ENCODE assay signal across 20 cellular contexts in genomic region chrX:119042040-119042439, GRCh38. TPM values are rescaled to one million over a fixed set of nuclear protein-coding genes. Genes with fewer than 3 reads are reported as not detected.
A peak's percentile ranks its signal among the peaks of the same experiment; 100 is the strongest.
DNase-seq lines count a peak whose midpoint lies in the region; FAIRE-seq and TF ChIP-seq lines count a peak whose summit lies in the region.
"Had no signal": no experiment of that assay in that cellular context is flagged by ENCODE, and none has a peak within 500 bp of the region (broad histone marks: within the 10 kb centered on the region; RNA-seq: fewer than 3 reads in every experiment).

No MANE protein-coding gene starts in this region.

- TF ChIP-seq EP300 in stomach (IDR thresholded peaks at IDR 0.05): no peak

- DNase-seq in HTR-8/SVneo (ENCODE audit: insufficient read length, low spot score) (no peak), stomach (no peak), DMS 273 (lab: John Stamatoyannopoulos, UW; ENCODE audit: unreplicated experiment) (no peak), brain microvascular endothelial cell (no peak), RWPE1 (ENCODE audit: low spot score) (no peak)
- DNase-seq: Caco-2; CD4-positive, alpha-beta memory T cell; GDM1; MM.1S; NCI-H1048; NCI-H1417 treated with DMSO at 0.1 percent for 48 hours; NCI-H187; NCI-H446; NCI-H526 had no signal

- intact Hi-C loops in stomach (cut with DNase I; ENCODE audit: low total_unique reads): no loop called here

- POLR2A ChIA-PET in RWPE1 (lab: Yijun Ruan, JAX; ENCODE audit: low non-redundant PET): no interaction called here

- 79 to 95% (median 88%) methylated on average over 3 of the region's 3 CpGs for WGBS in stomach, 5 donors

- H3K36me3 ChIP-seq in ACC112 (ENCODE audit: insufficient read depth, low read length): no peaks in the 10 kb centered on the region
- no peaks in the 10 kb centered on the region for H3K36me3 ChIP-seq in duodenal mucosa (ENCODE audit: control insufficient read depth in 1 of 2, insufficient read depth in 2 of 2, low read length in 2 of 2)
- no peaks in the 10 kb centered on the region for H3K36me3 ChIP-seq in stomach
- H3K36me3 ChIP-seq in brain microvascular endothelial cell (replicated peaks): no peaks in the 10 kb centered on the region
- H3K36me3 ChIP-seq: BLaER1 treated with 17β-estradiol and CSF1 and Interleukin-3, amounts not matched to agents 10 nM and 100 nM had no signal

- TF ChIP-seq POLR2A in stomach (IDR thresholded peaks at IDR 0.05): no peak

- no peak overlapping the region for H2AFZ ChIP-seq in ACC112 (ENCODE audit: low read length, unreplicated experiment)

- H3K4me3 ChIP-seq in ACC112 (ENCODE audit: low read depth, low read length) (no peak overlapping the region), duodenal mucosa (ENCODE audit: low read depth in 1 of 2, low read length in 2 of 2) (no peak overlapping the region), stomach (no peak overlapping the region), brain microvascular endothelial cell (ENCODE audit: low read depth, low read length) (no peak overlapping the region)
- H3K4me3 ChIP-seq: BLaER1 treated with 17β-estradiol and CSF1 and Interleukin-3, amounts not matched to agents 10 nM and 100 nM had no signal

- no peak overlapping the region for H3K9ac ChIP-seq in duodenal mucosa (ENCODE audit: low read depth in 1 of 2, low read length in 2 of 2)
- H3K9ac ChIP-seq: BLaER1 treated with 17β-estradiol and CSF1 and Interleukin-3, amounts not matched to agents 10 nM and 100 nM had no signal

- in situ Hi-C loops in brain microvascular endothelial cell (cut with HindIII; ENCODE audit: low pct_ligation_motif_present, low sequenced_read_pairs): no loop called here

- TF ChIP-seq CTCF in stomach (IDR thresholded peaks at IDR 0.05) (no peak), brain microvascular endothelial cell (IDR thresholded peaks at IDR 0.05; ENCODE audit: low read depth, low read length, missing control alignments) (no peak), RWPE1 (conservative IDR thresholded peaks at IDR 0.05; ENCODE audit: low read depth) (no peak)

- H3K27me3 ChIP-seq in ACC112 (ENCODE audit: insufficient read depth, low read length): no peaks in the 10 kb centered on the region
- no peaks in the 10 kb centered on the region for H3K27me3 ChIP-seq in duodenal mucosa (ENCODE audit: control insufficient read depth in 1 of 2, insufficient read depth in 2 of 2, low read length in 2 of 2)
- H3K27me3 ChIP-seq in stomach: no peaks in the 10 kb centered on the region
- H3K27me3 ChIP-seq in brain microvascular endothelial cell (replicated peaks): no peaks in the 10 kb centered on the region
- H3K27me3 ChIP-seq: BLaER1 treated with 17β-estradiol and CSF1 and Interleukin-3, amounts not matched to agents 10 nM and 100 nM had no signal

- FAIRE-seq in HTR-8/SVneo (lab: Jason Lieb, UNC): peak; percentile 66
- FAIRE-seq: GM18507 had no signal

- H3K4me1 ChIP-seq in ACC112 (ENCODE audit: control insufficient read depth, insufficient read depth, low read length, unreplicated experiment): peaks cover 22% of the 10 kb centered on the region
- H3K4me1 ChIP-seq in duodenal mucosa (ENCODE audit: control insufficient read depth in 1 of 2, insufficient read depth in 2 of 2, low read length in 2 of 2): peaks cover 3 to 14% of the 10 kb centered on the region in 2 donors
- H3K4me1 ChIP-seq in stomach: peaks cover 0 to 17% (median 8%) of the 10 kb centered on the region in 4 donors
- H3K4me1 ChIP-seq: Caco-2 had no signal

- H3K79me2 ChIP-seq in ACC112 (ENCODE audit: control insufficient read depth, insufficient read depth, low read length, unreplicated experiment): no peaks in the 10 kb centered on the region

- CTCF ChIA-PET in RWPE1 (lab: Yijun Ruan, JAX): no interaction called here

- H3K27ac ChIP-seq in ACC112 (ENCODE audit: low read depth, low read length) (peak overlapping the region; percentile 81), duodenal mucosa (ENCODE audit: low read depth, low read length) (peak overlapping the region; percentile 20), stomach (peak overlapping the region in 3 of 5 donors; percentile 6 to 59 (median 32)), brain microvascular endothelial cell (no peak overlapping the region), RWPE1 (no peak overlapping the region)
- H3K27ac ChIP-seq: BLaER1 treated with 17β-estradiol and CSF1 and Interleukin-3, amounts not matched to agents 10 nM and 100 nM had no signal

- H3K9me3 ChIP-seq in duodenal mucosa (ENCODE audit: control insufficient read depth in 1 of 2, low read length in 2 of 2) (no peaks in the 10 kb centered on the region), stomach (no peaks in the 10 kb centered on the region)
- H3K9me3 ChIP-seq: BLaER1 treated with 17β-estradiol and CSF1 and Interleukin-3, amounts not matched to agents 10 nM and 100 nM; Caco-2 had no signal

RNA-seq across cellular contexts. Expression of gene CT47C1, which starts 30.8 kb away (rescaled TPM):
- total RNA-seq in stomach: not detected
- polyA plus RNA-seq in stomach: not detected
- total RNA-seq: Caco-2; CD4-positive, alpha-beta memory T cell; H4; LHCN-M2 had no signal
- polyA plus RNA-seq: CD4-positive, alpha-beta memory T cell had no signal

Comparison
In these comparisons a context has a peak if more than half of its experiments do, and no peak if none do; other contexts are left out.
1. H3K27ac ChIP-seq: peak in ACC112 (single experiment), duodenal mucosa (single experiment) and stomach (3 of 5); none in brain microvascular endothelial cell (single experiment) and RWPE1 (single experiment).